Comparison of ENCODE assay signal across 12 cellular contexts in the genomic region with DNA sequence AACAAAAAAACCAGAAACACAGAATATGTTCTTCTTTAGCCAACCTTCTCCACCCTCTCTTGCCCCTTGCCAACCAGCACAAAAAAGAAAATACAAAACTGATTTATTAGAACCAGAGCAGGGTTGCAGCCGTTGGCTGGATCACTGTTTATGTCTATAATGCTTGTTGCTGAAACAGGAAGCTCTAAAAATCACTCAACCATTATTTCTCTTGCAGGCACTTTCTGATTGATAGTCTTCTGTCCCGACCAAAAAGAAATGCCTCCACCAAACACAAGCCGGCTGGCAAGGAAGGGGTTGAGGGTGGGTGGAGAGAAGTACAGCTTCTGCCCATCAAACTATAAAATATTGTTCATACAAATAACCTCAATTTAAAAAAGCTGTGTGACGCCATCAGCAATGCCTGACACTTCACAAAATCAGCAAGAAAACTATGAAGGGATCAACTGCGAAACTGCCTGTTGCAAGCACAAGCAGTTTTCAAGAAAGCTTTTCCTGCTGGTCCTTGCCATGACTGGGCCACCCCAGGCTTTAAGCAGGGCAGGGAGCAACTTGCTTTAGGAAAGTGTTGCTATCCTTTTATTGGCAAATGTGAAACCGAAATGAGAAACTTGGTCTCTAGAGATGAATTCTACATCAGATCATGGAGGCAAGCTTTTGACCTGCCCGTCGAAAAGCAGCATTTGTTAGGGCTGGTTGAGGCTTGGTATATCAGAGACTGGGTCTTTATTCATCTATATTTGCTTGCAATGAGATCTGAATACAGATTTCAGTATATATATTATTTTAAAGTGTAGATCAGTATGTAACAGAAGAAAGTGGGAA.
DNase-seq lines count a peak whose midpoint lies in the region; ATAC-seq and TF ChIP-seq lines count a peak whose summit lies in the region.
"Had no signal": no experiment of that assay in that cellular context is flagged by ENCODE, and none has a peak within 500 bp of the region (broad histone marks: within the 10 kb centered on the region; RNA-seq: fewer than 3 reads in every experiment).

No MANE protein-coding gene starts in this region.

- H3K27ac Mint-ChIP-seq in natural killer cell treated with Interleukin-12 subunit alpha and Interleukin-12 subunit beta and Interleukin-15 and Interleukin-18, amount 100 ng/mL, for 72 hours: peak overlapping the region; percentile 13 to 45
- H3K27ac Mint-ChIP-seq in natural killer cell (no peak overlapping the region), H9 (no peak overlapping the region)

- no peak for DNase-seq in natural killer cell treated with Interleukin-12 subunit alpha and Interleukin-12 subunit beta and Interleukin-15 and Interleukin-18, amount 100 ng/mL, for 72 hours (ENCODE audit: low spot score)
- DNase-seq in natural killer cell: no peak
- DNase-seq in fibroblast of peridontal ligament (ENCODE audit: extremely low read depth): peak; percentile 68
- no peak for DNase-seq in H9
- no peak for DNase-seq in 8988T
- DNase-seq in stimulated activated CD4-positive, alpha-beta T cell treated with anti-CD3 and anti-CD28 coated beads, Interleukin-2, amount 100 ng/mL, for 48 hours: no peak
- no peak for DNase-seq in HPDE6-E6E7 (ENCODE audit: extremely low spot score)
- DNase-seq: amygdala, Caco-2, sigmoid colon had no signal

- H2AK5ac ChIP-seq in H9 (ENCODE audit: insufficient read length, low read length): no peak overlapping the region

- no peak overlapping the region for H4K91ac ChIP-seq in H9 (ENCODE audit: insufficient read length, low read depth, low read length)

- peaks cover 40% of the 10 kb centered on the region for H3K36me3 Mint-ChIP-seq in natural killer cell treated with Interleukin-12 subunit alpha and Interleukin-12 subunit beta and Interleukin-15 and Interleukin-18, amount 100 ng/mL, for 72 hours
- H3K36me3 Mint-ChIP-seq in natural killer cell: peaks cover 16% of the 10 kb centered on the region
- no peaks in the 10 kb centered on the region; a peak in 1 of 7 replicates for H3K36me3 Mint-ChIP-seq in H9 (ENCODE audit: insufficient read depth in 1 of 3, low read depth in 3 of 3)

- H3K9me3 ChIP-seq in H9 (ENCODE audit: control insufficient read depth, low read depth, low read length): no peaks in the 10 kb centered on the region
- H3K9me3 ChIP-seq: Caco-2, sigmoid colon had no signal

- H3K4me1 Mint-ChIP-seq in natural killer cell treated with Interleukin-12 subunit alpha and Interleukin-12 subunit beta and Interleukin-15 and Interleukin-18, amount 100 ng/mL, for 72 hours (ENCODE audit: low read depth in 2 of 2): peaks cover 22 to 34% of the 10 kb centered on the region in 2 donors
- peaks cover 15 to 19% of the 10 kb centered on the region in 2 donors for H3K4me1 Mint-ChIP-seq in natural killer cell
- H3K4me1 Mint-ChIP-seq in H9: peaks cover 3 to 4% of the 10 kb centered on the region in 2 experiments; a peak in 3 of 4 replicates

- H4K8ac ChIP-seq in H9 (replicated peaks; ENCODE audit: insufficient read length, low read depth, low read length): no peak overlapping the region

- no peak overlapping the region for H3K23ac ChIP-seq in H9 (ENCODE audit: insufficient read length, low read depth, low read length)

- TF ChIP-seq CTCF in natural killer cell (IDR thresholded peaks at IDR 0.05) (no peak), H9 (conservative IDR thresholded peaks at IDR 0.05) (no peak)

- H4K5ac ChIP-seq in H9 (ENCODE audit: insufficient read length, low read depth, low read length): no peak overlapping the region

- H2AFZ ChIP-seq in H9 (ENCODE audit: low read length): no peak overlapping the region

- no peak overlapping the region for H3T11ph ChIP-seq in H9 (ENCODE audit: low read length)

- H3K27me3 ChIP-seq in H9 (ENCODE audit: insufficient read depth, low read length): no peaks in the 10 kb centered on the region; the same call in 1 of the 2 replicates
- H3K27me3 ChIP-seq: sigmoid colon had no signal

- H3K4me2 ChIP-seq in H9 (ENCODE audit: insufficient read depth, insufficient read length, low read length): no peak overlapping the region

- no peak overlapping the region for H2BK20ac ChIP-seq in H9 (ENCODE audit: low read depth, low read length, poor library complexity, severe bottlenecking)

- H3K9ac ChIP-seq in H9 (ENCODE audit: extremely low read depth, insufficient read length, low read length): no peak overlapping the region

- intact Hi-C loops in natural killer cell (cut with micrococcal nuclease): no loop called here

- no peak for ATAC-seq in natural killer cell treated with Interleukin-12 subunit alpha and Interleukin-12 subunit beta and Interleukin-15 and Interleukin-18, amount 100 ng/mL, for 72 hours
- ATAC-seq in natural killer cell: no peak
- peak; percentile 82 for ATAC-seq in HG03175 (IDR thresholded peaks at IDR 0.05; ENCODE audit: unreplicated experiment)
- ATAC-seq: stimulated activated effector memory CD8-positive, alpha-beta T cell treated with anti-CD3 and anti-CD28 coated beads, Interleukin-12 subunit alpha, Interleukin-12 subunit beta, amount 100 ng/mL, for 72 hours had no signal

- no peak overlapping the region for H3K4ac ChIP-seq in H9 (ENCODE audit: low read depth, low read length)

- no peak overlapping the region for H3K27ac ChIP-seq in H9 (ENCODE audit: insufficient read length, low read depth, low read length)
- H3K27ac ChIP-seq: sigmoid colon had no signal

- no peaks in the 10 kb centered on the region for H4K20me1 ChIP-seq in H9 (ENCODE audit: control insufficient read depth, insufficient read depth, insufficient read length)

- H3K18ac ChIP-seq in H9 (ENCODE audit: insufficient read length, low read depth, low read length): no peak overlapping the region

- no peaks in the 10 kb centered on the region for H3K9me3 Mint-ChIP-seq in natural killer cell treated with Interleukin-12 subunit alpha and Interleukin-12 subunit beta and Interleukin-15 and Interleukin-18, amount 100 ng/mL, for 72 hours
- no peaks in the 10 kb centered on the region for H3K9me3 Mint-ChIP-seq in natural killer cell
- no peaks in the 10 kb centered on the region for H3K9me3 Mint-ChIP-seq in H9
- H3K9me3 Mint-ChIP-seq: stimulated activated effector memory CD8-positive, alpha-beta T cell treated with anti-CD3 and anti-CD28 coated beads, Interleukin-12 subunit alpha, Interleukin-12 subunit beta, amount 100 ng/mL, for 72 hours had no signal

- H3K27me3 Mint-ChIP-seq in natural killer cell treated with Interleukin-12 subunit alpha and Interleukin-12 subunit beta and Interleukin-15 and Interleukin-18, amount 100 ng/mL, for 72 hours: no peaks in the 10 kb centered on the region
- H3K27me3 Mint-ChIP-seq in natural killer cell (ENCODE audit: low read depth in 2 of 2) (no peaks in the 10 kb centered on the region), H9 (ENCODE audit: low read depth) (peaks cover 65% of the 10 kb centered on the region)

- no peaks in the 10 kb centered on the region for H3K79me2 ChIP-seq in H9 (ENCODE audit: insufficient read depth, low read length)

- no peak overlapping the region for H2BK120ac ChIP-seq in H9 (ENCODE audit: low read depth, low read length, poor library complexity, severe bottlenecking)

- H3K4me3 Mint-ChIP-seq in natural killer cell treated with Interleukin-12 subunit alpha and Interleukin-12 subunit beta and Interleukin-15 and Interleukin-18, amount 100 ng/mL, for 72 hours: no peak overlapping the region
- no peak overlapping the region for H3K4me3 Mint-ChIP-seq in natural killer cell
- no peak overlapping the region for H3K4me3 Mint-ChIP-seq in H9
- H3K4me3 Mint-ChIP-seq: stimulated activated effector memory CD8-positive, alpha-beta T cell treated with anti-CD3 and anti-CD28 coated beads, Interleukin-12 subunit alpha, Interleukin-12 subunit beta, amount 100 ng/mL, for 72 hours had no signal

- H2BK15ac ChIP-seq in H9 (ENCODE audit: low read depth, low read length): no peak overlapping the region

- H3K4me1 ChIP-seq in H9 (ENCODE audit: insufficient read depth, low read length): no peaks in the 10 kb centered on the region

- no peak overlapping the region for H2BK5ac ChIP-seq in H9 (ENCODE audit: insufficient read length, low read length)

- H3K79me1 ChIP-seq in H9 (ENCODE audit: insufficient read depth, low read depth, low read length, poor library complexity, severe bottlenecking): no peaks in the 10 kb centered on the region

- no peak overlapping the region for H3K14ac ChIP-seq in H9 (ENCODE audit: insufficient read depth, low read length)

- H2BK12ac ChIP-seq in H9 (ENCODE audit: insufficient read length, low read depth, low read length): no peak overlapping the region

- no peaks in the 10 kb centered on the region for H3K23me2 ChIP-seq in H9 (ENCODE audit: insufficient read length, low read depth, low read length, poor library complexity, severe bottlenecking)

- no peak overlapping the region for H3K56ac ChIP-seq in H9 (ENCODE audit: insufficient read length, low read depth, low read length)

- WGBS in H9 (ENCODE audit: extremely low coverage, insufficient read length, low lambda C conversion rate): no CpG with 5 or more reads among the region's 8 CpGs

Comparison
In these comparisons a context has a peak if more than half of its experiments do, and no peak if none do; other contexts are left out.
1. H3K27ac Mint-ChIP-seq: peak in natural killer cell treated with Interleukin-12 subunit alpha and Interleukin-12 subunit beta and Interleukin-15 and Interleukin-18, amount 100 ng/mL, for 72 hours (2 of 2); none in natural killer cell (0 of 2) and H9 (0 of 3).